Comparison of ENCODE assay signal across 10 cellular contexts in the genomic region with DNA sequence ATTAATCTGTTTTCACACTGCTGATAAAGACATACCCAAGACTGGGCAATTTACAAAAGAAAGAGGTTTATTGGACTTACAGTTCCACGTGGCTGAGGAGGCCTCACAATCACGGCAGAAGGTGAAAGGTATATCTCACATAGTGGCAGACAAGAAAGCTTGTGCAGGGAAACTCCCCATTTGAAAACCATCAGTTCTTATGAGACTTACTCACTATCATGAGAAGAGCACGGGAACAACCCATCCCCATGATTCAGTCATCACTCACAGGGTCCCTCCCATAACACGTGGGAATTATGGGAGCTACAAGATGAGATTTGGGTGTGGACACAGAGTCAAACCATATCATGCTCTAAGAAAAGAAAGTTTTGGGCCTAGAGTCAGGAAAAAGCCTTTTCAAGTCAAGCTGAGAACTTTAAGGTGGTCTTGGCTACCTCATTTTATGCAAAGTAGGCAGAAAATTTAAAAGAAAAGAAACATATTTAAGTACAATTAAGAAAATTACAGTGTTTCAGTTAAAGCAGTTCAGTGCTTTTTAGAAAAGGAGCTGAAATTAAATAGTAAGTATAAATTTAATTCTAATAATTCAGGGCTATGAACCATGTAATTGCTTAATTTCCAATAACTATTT. TPM values are rescaled to one million over a fixed set of nuclear protein-coding genes. Genes with fewer than 3 reads are reported as not detected.
DNase-seq lines count a peak whose midpoint lies in the region; ATAC-seq and TF ChIP-seq lines count a peak whose summit lies in the region.
"Had no signal": no experiment of that assay in that cellular context is flagged by ENCODE, and none has a peak within 500 bp of the region (broad histone marks: within the 10 kb centered on the region; RNA-seq: fewer than 3 reads in every experiment).

No MANE protein-coding gene starts in this region.

- H3K4me3 ChIP-seq in OCI-LY1 (ENCODE audit: low read depth, low read length, poor library complexity, severe bottlenecking) (peak overlapping the region; percentile 73), endodermal cell (ENCODE audit: low read length) (no peak overlapping the region), skeletal muscle cell (ENCODE audit: low read depth, low read length) (peak overlapping the region; percentile 78)
- H3K4me3 ChIP-seq: thyroid gland had no signal

- no peaks in the 10 kb centered on the region for H3F3A ChIP-seq in OCI-LY1 (ENCODE audit: insufficient read depth, low read length)

- WGBS in endodermal cell (ENCODE audit: insufficient coverage in 1 of 2, insufficient read length in 1 of 2), 2 experiments: 12 to 20% methylated on average over 1 to 4 of the region's 4 CpGs

- H3K9me3 Mint-ChIP-seq in endodermal cell: no peaks in the 10 kb centered on the region

- H3K9me3 ChIP-seq in OCI-LY1 (ENCODE audit: low read length) (no peaks in the 10 kb centered on the region), endodermal cell (ENCODE audit: control insufficient read depth, low read length) (no peaks in the 10 kb centered on the region)
- H3K9me3 ChIP-seq: thyroid gland had no signal

- H4K20me1 ChIP-seq in OCI-LY1 (ENCODE audit: insufficient read depth, low read length): no peaks in the 10 kb centered on the region

- H3K36me3 Mint-ChIP-seq in endodermal cell (ENCODE audit: low read depth): no peaks in the 10 kb centered on the region

- no peak overlapping the region for H3K4me3 Mint-ChIP-seq in endodermal cell

- peaks cover 21% of the 10 kb centered on the region for H3K4me1 ChIP-seq in OCI-LY1 (ENCODE audit: insufficient read depth, low read length, severe bottlenecking)
- peaks cover 4% of the 10 kb centered on the region for H3K4me1 ChIP-seq in endodermal cell (ENCODE audit: control insufficient read depth, insufficient read depth, low read length)

- no peaks in the 10 kb centered on the region for H3K79me2 ChIP-seq in OCI-LY1 (ENCODE audit: insufficient read depth, low read length)

- H3K9ac ChIP-seq in OCI-LY1 (ENCODE audit: low read length): peak overlapping the region; percentile 76; the same call in 1 of the 2 replicates
- no peak overlapping the region for H3K9ac ChIP-seq in endodermal cell (ENCODE audit: extremely low read depth, low read length, poor library complexity, severe bottlenecking)

- H3K9me2 ChIP-seq in OCI-LY1 (ENCODE audit: low read depth, low read length): no peaks in the 10 kb centered on the region

- H3K27me3 ChIP-seq in OCI-LY1 (ENCODE audit: insufficient read depth, low read length): no peaks in the 10 kb centered on the region
- H3K27me3 ChIP-seq in endodermal cell (ENCODE audit: control insufficient read depth, insufficient read depth, low read length, poor library complexity, severe bottlenecking): peaks cover 34% of the 10 kb centered on the region
- H3K27me3 ChIP-seq: thyroid gland had no signal

- peak overlapping the region; percentile 73 for H3K4me2 ChIP-seq in OCI-LY1 (ENCODE audit: low read length)

- H2AFZ ChIP-seq in OCI-LY1 (ENCODE audit: low read length): no peak overlapping the region

- peaks cover 81% of the 10 kb centered on the region for H3K27me3 Mint-ChIP-seq in endodermal cell (ENCODE audit: insufficient read depth)

- peaks cover 15% of the 10 kb centered on the region for H3K4me1 Mint-ChIP-seq in endodermal cell

- ATAC-seq in HG02588 (IDR thresholded peaks at IDR 0.05; ENCODE audit: unreplicated experiment): no peak
- ATAC-seq in HG02610 (IDR thresholded peaks at IDR 0.05; ENCODE audit: unreplicated experiment): no peak
- ATAC-seq: sciatic nerve had no signal

- no peak for TF ChIP-seq CTCF in OCI-LY1 (IDR thresholded peaks at IDR 0.05; ENCODE audit: low read length)
- no peak for TF ChIP-seq CTCF in endodermal cell (conservative IDR thresholded peaks at IDR 0.05)

- H3K36me3 ChIP-seq in OCI-LY1 (ENCODE audit: insufficient read depth, low read length): no peaks in the 10 kb centered on the region
- H3K36me3 ChIP-seq in endodermal cell (ENCODE audit: control insufficient read depth, insufficient read depth, low read length): no peaks in the 10 kb centered on the region
- H3K36me3 ChIP-seq: thyroid gland had no signal

- peak; percentile 61 for DNase-seq in GM04504 (ENCODE audit: low read depth)
- no peak for DNase-seq in endodermal cell
- DNase-seq in skeletal muscle cell (ENCODE audit: low read depth): peak; percentile 61
- no peak for DNase-seq in NCI-H2107 treated with DMSO at 0.1 percent for 48 hours (lab: John Stamatoyannopoulos, UW; ENCODE audit: unreplicated experiment)
- DNase-seq: NCI-H1930, thyroid gland had no signal

- H3K27ac ChIP-seq in OCI-LY1 (ENCODE audit: low read depth, low read length, poor library complexity, severe bottlenecking): peak overlapping the region; percentile 43
- H3K27ac ChIP-seq in endodermal cell (ENCODE audit: low read depth, low read length): no peak overlapping the region

- H3K27ac Mint-ChIP-seq in endodermal cell: peak overlapping the region; percentile 48

RNA-seq across cellular contexts. Expression of gene CRYM, which starts 24.9 kb away (rescaled TPM):
- 10 to 100 TPM; 14.2 to 21.0 TPM for total RNA-seq in endodermal cell
- polyA plus RNA-seq in endodermal cell (2013, experiment 1 of 2): 4.6 TPM
- polyA plus RNA-seq in endodermal cell (2013, experiment 2 of 2): 3.7 TPM

Comparison
In these comparisons a context has a peak if more than half of its experiments do, and no peak if none do; other contexts are left out.
1. DNase-seq: peak in GM04504 (single experiment) and skeletal muscle cell (single experiment); none in endodermal cell (single experiment) and NCI-H2107 treated with DMSO at 0.1 percent for 48 hours (single experiment).